In genomic region chr15:81483496-81483895, GRCh38 we compare ENCODE assay signal across 25 cellular contexts.
"Had no signal": no experiment of that assay in that cellular context is flagged by ENCODE, and none has a peak within 500 bp of the region (broad histone marks: within the 10 kb centered on the region; RNA-seq: fewer than 3 reads in every experiment).

No MANE protein-coding gene starts in this region.

- H3K27ac Mint-ChIP-seq: dendritic cell treated with granulocyte-macrophage colony-stimulating factor and Interleukin-4, amounts not matched to agents 40 ng/mL and 50 ng/mL, for 4 days; effector memory CD8-positive, alpha-beta T cell; endodermal cell had no signal

- H3K9me3 Mint-ChIP-seq: dendritic cell treated with granulocyte-macrophage colony-stimulating factor and Interleukin-4, amounts not matched to agents 40 ng/mL and 50 ng/mL, for 4 days; effector memory CD8-positive, alpha-beta T cell; endodermal cell had no signal

- H3K4me1 ChIP-seq: colonic mucosa, esophagus squamous epithelium, foreskin keratinocyte, gastrocnemius medialis, gastroesophageal sphincter, heart left ventricle had no signal

- H3K9me3 ChIP-seq: colonic mucosa, esophagus muscularis mucosa, esophagus squamous epithelium, gastrocnemius medialis, gastroesophageal sphincter, heart left ventricle, heart right ventricle had no signal

- H3K27me3 Mint-ChIP-seq: dendritic cell treated with granulocyte-macrophage colony-stimulating factor and Interleukin-4, amounts not matched to agents 40 ng/mL and 50 ng/mL, for 4 days had no signal

- H3K36me3 ChIP-seq: colonic mucosa, esophagus muscularis mucosa, esophagus squamous epithelium, gastrocnemius medialis, gastroesophageal sphincter, heart left ventricle, heart right ventricle had no signal

- H3K4me3 Mint-ChIP-seq: dendritic cell treated with granulocyte-macrophage colony-stimulating factor and Interleukin-4, amounts not matched to agents 40 ng/mL and 50 ng/mL, for 4 days; effector memory CD8-positive, alpha-beta T cell; endodermal cell had no signal

- ATAC-seq: effector memory CD8-positive, alpha-beta T cell; esophagus mucosa; foreskin keratinocyte; gastrocnemius medialis; gastroesophageal sphincter; heart left ventricle; heart right ventricle had no signal

- H3K4me3 ChIP-seq: colonic mucosa, coronary artery, dorsolateral prefrontal cortex, esophagus muscularis mucosa, esophagus squamous epithelium, gastrocnemius medialis, gastroesophageal sphincter, heart left ventricle, heart right ventricle, hepatocyte had no signal

- DNase-seq: colonic mucosa; cortex of kidney; dermis blood vessel endothelial cell; effector CD4-positive, alpha-beta T cell; effector CD8-positive, alpha-beta T cell; effector memory CD4-positive, alpha-beta T cell; effector memory CD8-positive, alpha-beta T cell; endodermal cell; erythroblast; esophagus squamous epithelium; foreskin fibroblast; foreskin keratinocyte; foreskin melanocyte; gastrocnemius medialis; glutamatergic neuron; heart left ventricle; heart right ventricle had no signal

- H3K27ac ChIP-seq: colonic mucosa, coronary artery, dorsolateral prefrontal cortex, epithelial cell of prostate, esophagus muscularis mucosa, esophagus squamous epithelium, foreskin keratinocyte, gastrocnemius medialis, gastroesophageal sphincter, heart left ventricle, heart right ventricle, hepatocyte had no signal

- H3K27me3 ChIP-seq: colonic mucosa, dorsolateral prefrontal cortex, esophagus muscularis mucosa, esophagus squamous epithelium, foreskin keratinocyte, gastrocnemius medialis, gastroesophageal sphincter, heart left ventricle, heart right ventricle, hepatocyte had no signal
